ENCODE assay signal across 8 cellular contexts in the genomic region with DNA sequence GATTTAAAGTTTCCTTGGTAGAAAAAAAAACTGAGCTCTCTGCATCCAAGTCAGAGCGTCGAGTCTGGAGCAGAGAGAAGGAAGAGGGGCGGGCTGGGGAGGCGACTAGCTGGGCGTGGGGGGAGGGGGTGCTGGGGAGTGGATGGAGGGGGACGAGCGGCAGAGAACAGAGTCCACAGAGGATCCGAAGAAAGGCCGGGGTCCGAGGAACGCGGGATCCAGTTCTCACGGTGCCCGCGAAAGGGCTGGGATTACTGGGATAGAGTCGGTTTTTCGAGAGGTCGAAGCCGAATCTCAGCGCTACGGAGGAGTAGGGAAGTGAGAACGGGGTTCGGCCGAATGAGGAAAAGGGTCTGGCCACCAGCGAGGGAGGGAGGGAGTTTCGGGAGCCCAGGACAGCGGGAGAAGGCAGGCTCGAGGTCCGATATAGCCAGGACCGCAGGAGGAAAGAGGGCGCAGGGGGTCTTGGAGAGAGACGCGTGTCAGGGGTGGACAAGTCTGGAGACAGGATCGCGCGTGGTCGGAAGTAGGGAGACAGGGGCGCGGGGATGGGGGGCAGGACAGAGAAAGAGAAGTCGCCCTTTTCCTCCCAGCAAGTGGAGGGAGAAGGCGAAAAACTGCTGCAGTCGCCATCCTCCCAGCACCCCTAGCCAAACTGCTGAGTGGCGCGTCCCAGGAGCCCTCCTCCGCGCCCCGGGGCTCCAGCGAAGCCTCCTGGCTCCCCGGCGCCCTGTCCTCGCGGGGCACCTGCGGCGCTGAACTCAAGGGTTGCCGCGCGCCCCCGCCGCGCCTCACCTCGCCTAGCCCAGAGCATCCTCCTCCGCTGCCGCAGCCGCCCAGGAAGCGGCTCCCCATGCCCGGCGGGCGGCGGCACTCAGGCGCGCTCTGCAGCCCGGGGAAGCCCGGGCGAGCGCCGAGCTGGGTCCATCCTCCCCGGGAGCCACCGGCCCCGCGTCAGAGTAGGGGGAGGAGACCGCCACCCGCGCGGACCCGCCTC. TPM values are rescaled to one million over a fixed set of nuclear protein-coding genes. Genes with fewer than 3 reads are reported as not detected.
A peak's percentile ranks its signal among the peaks of the same experiment; 100 is the strongest.
DNase-seq lines count a peak whose midpoint lies in the region; ATAC-seq and TF ChIP-seq lines count a peak whose summit lies in the region.

A gene (minus strand): TSS at position 926 of the 997 bp plus-strand sequence. CDS start 133,030 bp downstream, outside the sequence.

- peak within 1 kb of the TSS; percentile 96 for H3K4me3 Mint-ChIP-seq in glutamatergic neuron (ENCODE audit: unreplicated experiment)

- H3K4me1 ChIP-seq in prostate gland (replicated peaks): no peaks in the 10 kb centered on the region

- intact Hi-C loops in prostate gland (cut with DNase I): loop anchor here (10.0 kb wide), 1 partner anchor 589 kb away; no protein-coding TSS in a partner anchor

- H3K27ac ChIP-seq in SK-N-MC: no peak within 1 kb of the TSS
- no peak within 1 kb of the TSS for H3K27ac ChIP-seq in prostate gland

- peak within 1 kb of the TSS; percentile 81 for H3K4me3 ChIP-seq in SK-N-MC
- H3K4me3 ChIP-seq in prostate gland: peak within 1 kb of the TSS; percentile 20 to 29

- WGBS in prostate gland: under 1% methylated on average over 57 of the region's 85 CpGs

- H3K9me3 ChIP-seq in SK-N-MC (ENCODE audit: low read depth, low read length) (no peaks in the 10 kb centered on the region), prostate gland (no peaks in the 10 kb centered on the region)

- DNase-seq in GM10266 (ENCODE audit: extremely low spot score) (peak; percentile 21), SK-N-MC (ENCODE audit: low read depth, low spot score) (no peak), glutamatergic neuron (peak; percentile 65), prostate gland (ENCODE audit: low spot score) (no peak), middle frontal gyrus (ENCODE audit: extremely low spot score, low spot score) (no peak)
- no peak for DNase-seq in activated CD4-positive, CD25-positive, alpha-beta regulatory T cell (lab: John Stamatoyannopoulos, UW)

- no peaks in the 10 kb centered on the region for H3K36me3 ChIP-seq in SK-N-MC (ENCODE audit: insufficient read depth, low read length)
- H3K36me3 ChIP-seq in prostate gland: no peaks in the 10 kb centered on the region

- ATAC-seq in GM18517 (IDR thresholded peaks at IDR 0.05; ENCODE audit: unreplicated experiment) (no peak), HG02938 (IDR thresholded peaks at IDR 0.05; ENCODE audit: unreplicated experiment) (no peak)

- no peaks in the 10 kb centered on the region for H3K36me3 Mint-ChIP-seq in glutamatergic neuron (ENCODE audit: unreplicated experiment)

- no peak within 1 kb of the TSS for H3K27ac Mint-ChIP-seq in glutamatergic neuron (ENCODE audit: unreplicated experiment)

- H3K4me1 Mint-ChIP-seq in glutamatergic neuron (ENCODE audit: low read depth, unreplicated experiment): peaks cover 4% of the 10 kb centered on the region

- peaks cover 20% of the 10 kb centered on the region for H3K27me3 ChIP-seq in prostate gland (replicated peaks; ENCODE audit: insufficient read depth)

- H3K27me3 Mint-ChIP-seq in glutamatergic neuron (ENCODE audit: unreplicated experiment): peaks cover 6% of the 10 kb centered on the region

- H3K9ac ChIP-seq in SK-N-MC (ENCODE audit: insufficient read length): no peak within 1 kb of the TSS

- TF ChIP-seq CTCF in GM10266 (IDR thresholded peaks at IDR 0.05; ENCODE audit: control insufficient read depth, insufficient read depth, low read depth, missing control alignments): no peak
- TF ChIP-seq CTCF in glutamatergic neuron (IDR thresholded peaks at IDR 0.05; ENCODE audit: partially characterized antibody, unreplicated experiment): no peak
- TF ChIP-seq CTCF in prostate gland (IDR thresholded peaks at IDR 0.05): no peak

- H3K9me3 Mint-ChIP-seq in glutamatergic neuron (ENCODE audit: unreplicated experiment): peaks cover 2% of the 10 kb centered on the region

- TF ChIP-seq POLR2A in prostate gland (IDR thresholded peaks at IDR 0.05): no peak

RNA-seq across cellular contexts. Expression of the gene that starts here (rescaled TPM):
- 3.1 TPM for total RNA-seq in glutamatergic neuron (ENCODE audit: unreplicated experiment)
- total RNA-seq in prostate gland: 1 to 10 TPM in 1 of 2 donors, under 1 TPM in 1; 0.64 to 3.6 TPM

Comparison
In these comparisons a context has a peak if more than half of its experiments do, and no peak if none do; other contexts are left out.
1. DNase-seq: peak in GM10266 (single experiment) and glutamatergic neuron (single experiment); none in SK-N-MC (single experiment), prostate gland (single experiment), activated CD4-positive, CD25-positive, alpha-beta regulatory T cell (0 of 4) and middle frontal gyrus (single experiment).